In the genomic region with DNA sequence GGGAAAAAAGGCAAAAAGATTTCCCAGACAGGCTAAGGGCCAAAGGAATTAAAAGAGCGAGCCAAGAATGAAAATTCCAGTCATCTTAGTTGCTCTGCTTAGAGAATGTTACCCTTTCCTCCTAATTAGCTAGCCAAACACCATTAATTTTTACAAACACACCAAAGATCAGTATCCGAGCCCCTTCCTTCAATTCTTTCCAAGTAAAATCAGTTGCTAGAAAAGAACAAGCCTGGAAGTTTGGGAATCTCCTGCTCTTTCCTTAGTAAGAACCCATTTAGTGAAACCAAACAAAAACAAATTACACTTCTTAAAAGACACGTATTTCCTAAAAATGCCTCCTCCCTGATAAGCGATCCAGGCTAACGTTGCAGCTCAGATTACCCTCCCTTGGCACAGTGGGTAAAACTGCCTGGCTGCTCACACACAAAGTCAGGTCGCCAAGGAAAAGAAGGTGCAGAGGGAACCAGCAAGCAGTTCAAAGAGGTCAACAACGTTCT, we compare ENCODE assay signal across 13 cellular contexts. TPM values are rescaled to one million over a fixed set of nuclear protein-coding genes. Genes with fewer than 3 reads are reported as not detected.
DNase-seq lines count a peak whose midpoint lies in the region; ATAC-seq and TF ChIP-seq lines count a peak whose summit lies in the region.
"Had no signal": no experiment of that assay in that cellular context is flagged by ENCODE, and none has a peak within 500 bp of the region (broad histone marks: within the 10 kb centered on the region; RNA-seq: fewer than 3 reads in every experiment).

No MANE protein-coding gene starts in this region.

- H3K4me3 Mint-ChIP-seq in CD8-positive, alpha-beta memory T cell = no peak overlapping the region
- H3K4me3 Mint-ChIP-seq: T-cell had no signal

- H3K36me3 Mint-ChIP-seq in CD8-positive, alpha-beta memory T cell = no peaks in the 10 kb centered on the region
- H3K36me3 Mint-ChIP-seq: T-cell had no signal

- in situ Hi-C loops in astrocyte of the spinal cord (cut with HindIII; ENCODE audit: low sequenced_read_pairs) = no loop called here
- in situ Hi-C loops in KBM-7 (cut with MboI; ENCODE audit: low pct_unique_long_range_greater_than_20kb, low sequenced_read_pairs) = no loop called here

- H3K9me3 ChIP-seq in stomach = no peaks in the 10 kb centered on the region
- no peaks in the 10 kb centered on the region for H3K9me3 ChIP-seq in CD8-positive, alpha-beta memory T cell (ENCODE audit: low read length)
- H3K9me3 ChIP-seq: prostate gland had no signal

- intact Hi-C loops in left ventricle myocardium superior (cut with micrococcal nuclease) (loop anchor here (10.0 kb wide), 1 partner anchor 50 kb away; no protein-coding TSS in a partner anchor), stomach (cut with DNase I; ENCODE audit: low total_unique reads) (no loop called here)

- CTCF ChIA-PET in CD8-positive, alpha-beta memory T cell (lab: Charles Lee) = no interaction called here

- no peaks in the 10 kb centered on the region for H3K27me3 ChIP-seq in stomach
- no peaks in the 10 kb centered on the region for H3K27me3 ChIP-seq in CD8-positive, alpha-beta memory T cell (ENCODE audit: insufficient read depth, low read length, poor library complexity, severe bottlenecking)

- no peak for TF ChIP-seq EP300 in stomach (IDR thresholded peaks at IDR 0.05)

- H3K36me3 ChIP-seq in stomach = no peaks in the 10 kb centered on the region
- no peaks in the 10 kb centered on the region for H3K36me3 ChIP-seq in CD8-positive, alpha-beta memory T cell (ENCODE audit: insufficient read depth, low read length)
- H3K36me3 ChIP-seq: prostate gland had no signal

- H3K27me3 Mint-ChIP-seq in CD8-positive, alpha-beta memory T cell = peaks cover 5 to 28% of the 10 kb centered on the region in 2 donors

- DNase-seq in HCEC 1CT (peak; percentile 6), astrocyte of the spinal cord (ENCODE audit: low read depth, low spot score) (peak; percentile 77), left ventricle myocardium superior (no peak), stomach (no peak), NCI-H524 treated with DMSO at 0.1 percent for 48 hours (lab: John Stamatoyannopoulos, UW) (no peak), KBM-7 (no peak), COR-L47 (lab: John Stamatoyannopoulos, UW) (no peak)
- no peak for DNase-seq in CD8-positive, alpha-beta memory T cell
- DNase-seq: activated CD4-positive, alpha-beta T cell treated with anti-CD3 and anti-CD28 coated beads, Interleukin-2, amount 50 U/mL, for 4 hours; activated naive CD4-positive, alpha-beta T cell treated with anti-CD3 and anti-CD28 coated beads, Interleukin-2, amount 50 U/mL, for 16 hours; kidney; T-cell had no signal

- 23 to 43% (median 31%) methylated on average over 7 of the region's 7 CpGs for WGBS in stomach, 5 donors

- no peaks in the 10 kb centered on the region for H3K4me1 Mint-ChIP-seq in CD8-positive, alpha-beta memory T cell
- H3K4me1 Mint-ChIP-seq: T-cell had no signal

- H3K9me3 Mint-ChIP-seq in CD8-positive, alpha-beta memory T cell = no peaks in the 10 kb centered on the region
- H3K9me3 Mint-ChIP-seq: T-cell had no signal

- peak; percentile 7 for ATAC-seq in left ventricle myocardium superior
- ATAC-seq: T-cell had no signal

- POLR2A ChIA-PET in CD8-positive, alpha-beta memory T cell (lab: Charles Lee) = no interaction called here

- peak overlapping the region in 3 of 5 donors; percentile 17 to 37 (median 22) for H3K27ac ChIP-seq in stomach
- H3K27ac ChIP-seq in CD8-positive, alpha-beta memory T cell (ENCODE audit: low read depth, low read length) = no peak overlapping the region
- H3K27ac ChIP-seq: prostate gland had no signal

- peaks cover 0 to 52% (median 26%) of the 10 kb centered on the region in 4 donors for H3K4me1 ChIP-seq in stomach
- H3K4me1 ChIP-seq in CD8-positive, alpha-beta memory T cell (ENCODE audit: insufficient read depth, low read length) = no peaks in the 10 kb centered on the region
- H3K4me1 ChIP-seq: prostate gland had no signal

- no peak overlapping the region for H3K4me3 ChIP-seq in astrocyte of the spinal cord (ENCODE audit: low read depth, low read length)
- H3K4me3 ChIP-seq in stomach = no peak overlapping the region
- H3K4me3 ChIP-seq in CD8-positive, alpha-beta memory T cell (ENCODE audit: low read length) = no peak overlapping the region
- H3K4me3 ChIP-seq: prostate gland had no signal

- TF ChIP-seq CTCF in astrocyte of the spinal cord (IDR thresholded peaks at IDR 0.05; ENCODE audit: low read depth, low read length) (no peak), stomach (IDR thresholded peaks at IDR 0.05) (no peak)

- TF ChIP-seq POLR2A in stomach (IDR thresholded peaks at IDR 0.05) = no peak

- no peak overlapping the region for H3K27ac Mint-ChIP-seq in CD8-positive, alpha-beta memory T cell
- H3K27ac Mint-ChIP-seq: T-cell had no signal

RNA-seq across cellular contexts. Expression of a gene that starts 57.1 kb away (rescaled TPM):
- 808 TPM for total RNA-seq in left ventricle myocardium superior
- 100 to 1,000 TPM in 3 of 5 donors, 10 to 100 TPM in 2; 28.1 to 276 (median 198) TPM for total RNA-seq in stomach
- polyA plus RNA-seq in stomach = 10 to 100 TPM; 30.2 to 87.2 (median 30.3) TPM
- total RNA-seq in CD8-positive, alpha-beta memory T cell = 10 to 100 TPM; 45.8 to 48.3 TPM
- polyA plus RNA-seq in CD8-positive, alpha-beta memory T cell = 123 TPM

Comparison
In these comparisons a context has a peak if more than half of its experiments do, and no peak if none do; other contexts are left out.
1. DNase-seq: peak in HCEC 1CT (single experiment) and astrocyte of the spinal cord (single experiment); none in left ventricle myocardium superior (single experiment), stomach (single experiment), CD8-positive, alpha-beta memory T cell (0 of 5), NCI-H524 treated with DMSO at 0.1 percent for 48 hours (single experiment), KBM-7 (single experiment) and COR-L47 (single experiment).